In the genomic region with DNA sequence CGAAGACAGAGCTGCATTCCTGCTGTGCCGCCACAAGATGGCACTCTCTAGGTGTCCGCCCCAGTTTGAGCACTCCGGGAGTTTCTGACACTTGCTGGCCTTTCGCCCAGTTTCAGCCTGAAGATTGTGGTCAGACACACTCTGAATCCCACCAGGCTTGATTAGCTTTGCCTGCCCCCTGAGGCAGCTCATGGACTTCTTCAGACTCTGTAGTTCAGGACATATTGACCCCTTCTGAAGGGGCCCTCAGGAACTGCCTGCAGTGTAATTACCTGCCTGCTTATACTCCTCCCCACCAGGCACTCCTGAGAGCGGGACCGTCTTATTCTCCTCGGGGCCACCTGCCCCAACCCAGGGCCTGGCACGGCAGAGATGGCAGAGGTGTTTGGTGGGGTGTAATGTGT, we compare ENCODE assay signal across 8 cellular contexts. TPM values are rescaled to one million over a fixed set of nuclear protein-coding genes. Genes with fewer than 3 reads are reported as not detected.
A peak's percentile ranks its signal among the peaks of the same experiment; 100 is the strongest.
DNase-seq lines count a peak whose midpoint lies in the region; ATAC-seq and TF ChIP-seq lines count a peak whose summit lies in the region.

No MANE protein-coding gene starts in this region.

- no peaks in the 10 kb centered on the region for H3K36me3 Mint-ChIP-seq in progenitor cell of endocrine pancreas (ENCODE audit: insufficient read depth)

- H3K27me3 ChIP-seq in SJSA1 (replicated peaks), result no peaks in the 10 kb centered on the region

- H3K4me1 ChIP-seq in SJSA1 (replicated peaks), result no peaks in the 10 kb centered on the region

- peak; percentile 86 for ATAC-seq in GM21528 (IDR thresholded peaks at IDR 0.05; ENCODE audit: low FRiP score, unreplicated experiment)
- peak; percentile 58 for ATAC-seq in Right ventricle myocardium inferior
- ATAC-seq in GM18520 (IDR thresholded peaks at IDR 0.05; ENCODE audit: unreplicated experiment), result no peak

- H3K27ac ChIP-seq in SJSA1, result no peak overlapping the region

- no peak overlapping the region for H3K4me3 ChIP-seq in SJSA1

- H3K27ac Mint-ChIP-seq in progenitor cell of endocrine pancreas, result no peak overlapping the region

- TF ChIP-seq CTCF in LNCAP (IDR thresholded peaks at IDR 0.05), result peak; percentile 93
- peak; percentile 92 for TF ChIP-seq CTCF in progenitor cell of endocrine pancreas (IDR thresholded peaks at IDR 0.05; ENCODE audit: unreplicated experiment)

- no peaks in the 10 kb centered on the region for H3K36me3 ChIP-seq in SJSA1

- H3K27me3 Mint-ChIP-seq in progenitor cell of endocrine pancreas, result peaks cover 48% of the 10 kb centered on the region

- H3K9me3 Mint-ChIP-seq in progenitor cell of endocrine pancreas (ENCODE audit: low read depth), result no peaks in the 10 kb centered on the region

- H3K4me1 Mint-ChIP-seq in progenitor cell of endocrine pancreas (ENCODE audit: low read depth), result peaks cover 5% of the 10 kb centered on the region

- no peaks in the 10 kb centered on the region for H3K9me3 ChIP-seq in SJSA1 (replicated peaks)

- H3K4me3 Mint-ChIP-seq in progenitor cell of endocrine pancreas (ENCODE audit: low read depth), result no peak overlapping the region

- intact Hi-C loops in Right ventricle myocardium inferior (cut with DNase I), result loop anchor here (1.0 to 5.0 kb wide), 2 partner anchors 37 to 54 kb away; no protein-coding TSS in a partner anchor

- DNase-seq in D341Med (ENCODE audit: low spot score) (peak; percentile 88), SJSA1 (ENCODE audit: low read depth in 1 of 2, low spot score in 2 of 2) (peak; percentile 16 to 66), Right ventricle myocardium inferior (ENCODE audit: missing footprints) (peak; percentile 86), progenitor cell of endocrine pancreas (ENCODE audit: low spot score, unreplicated experiment) (peak; percentile 62)
- DNase-seq in activated naive CD4-positive, alpha-beta T cell treated with anti-CD3 and anti-CD28 coated beads, Interleukin-2, amount 50 U/mL, for 16 hours, result peak; percentile 38

RNA-seq across cellular contexts. Expression of a gene that starts 46.2 kb away (rescaled TPM):
- total RNA-seq in SJSA1 (2014; rRNA removed; shearing (Covaris generic)), result 131 and 201 TPM in 2 replicates
- total RNA-seq in Right ventricle myocardium inferior, result 155 TPM
- 300 and 307 TPM in 2 replicates for total RNA-seq in progenitor cell of endocrine pancreas

RNA-seq across cellular contexts. Expression of a gene that starts 47.7 kb away (rescaled TPM):
- total RNA-seq in SJSA1 (2014; rRNA removed; shearing (Covaris generic)), result 2.3 and 3.0 TPM in 2 replicates
- total RNA-seq in Right ventricle myocardium inferior (21.4 TPM), progenitor cell of endocrine pancreas (14.9 and 16.3 TPM in 2 replicates)

Comparison
In these comparisons a context has a peak if more than half of its experiments do, and no peak if none do; other contexts are left out.
1. DNase-seq: peak in every context shown above with its lines; median percentile 88 in D341Med; 86 in Right ventricle myocardium inferior; 62 in progenitor cell of endocrine pancreas; 41 in SJSA1; 38 in activated naive CD4-positive, alpha-beta T cell treated with anti-CD3 and anti-CD28 coated beads, Interleukin-2, amount 50 U/mL, for 16 hours.